13 cellular contexts compared by ENCODE assay signal in the genomic region with DNA sequence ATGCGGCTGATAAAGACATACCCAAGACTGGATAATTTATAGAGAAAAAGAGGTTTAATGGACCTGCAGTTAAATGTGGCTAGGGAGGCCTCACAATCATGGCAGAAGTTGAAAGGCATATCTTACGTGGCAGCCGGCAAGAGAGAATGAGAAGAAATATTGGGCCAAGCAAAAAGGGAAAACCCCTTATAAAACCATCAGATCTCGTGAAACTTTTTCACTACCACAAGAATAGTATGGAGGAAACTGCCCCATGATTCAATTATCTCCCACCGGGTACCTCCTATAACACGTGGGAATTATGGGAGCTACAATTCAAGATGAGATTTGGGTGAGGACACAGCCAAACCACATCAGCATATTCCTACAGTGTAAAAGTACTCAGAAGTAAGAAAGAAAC.
"Had no signal": no experiment of that assay in that cellular context is flagged by ENCODE, and none has a peak within 500 bp of the region (broad histone marks: within the 10 kb centered on the region; RNA-seq: fewer than 3 reads in every experiment).

No MANE protein-coding gene starts in this region.

- H3K9me3 ChIP-seq: gastrocnemius medialis, pancreas, stomach had no signal

- H3K9ac ChIP-seq: neural progenitor cell had no signal

- H3K4me3 Mint-ChIP-seq: activated naive CD4-positive, alpha-beta T cell treated with anti-CD3 and anti-CD28 coated beads, Interleukin-2, amount 50 U/mL, for 24 hours; neural progenitor cell had no signal

- H3K4me3 ChIP-seq: gastrocnemius medialis, neural progenitor cell, pancreas, stomach had no signal

- H3K27me3 Mint-ChIP-seq: activated naive CD4-positive, alpha-beta T cell treated with anti-CD3 and anti-CD28 coated beads, Interleukin-2, amount 50 U/mL, for 24 hours had no signal

- H3K4me1 ChIP-seq: gastrocnemius medialis, neural progenitor cell, pancreas had no signal

- H3K27ac Mint-ChIP-seq: activated naive CD4-positive, alpha-beta T cell treated with anti-CD3 and anti-CD28 coated beads, Interleukin-2, amount 50 U/mL, for 24 hours; neural progenitor cell had no signal

- H3K27ac ChIP-seq: brain microvascular endothelial cell, epithelial cell of prostate, gastrocnemius medialis, neural progenitor cell, pancreas, stomach, VCaP had no signal

- H3K9me3 Mint-ChIP-seq: activated naive CD4-positive, alpha-beta T cell treated with anti-CD3 and anti-CD28 coated beads, Interleukin-2, amount 50 U/mL, for 24 hours had no signal

- H3K27me3 ChIP-seq: brain microvascular endothelial cell, gastrocnemius medialis, neural progenitor cell, pancreas, stomach had no signal

- ATAC-seq: gastrocnemius medialis, pancreas had no signal

- H3K4me2 ChIP-seq: neural progenitor cell had no signal

- H3K36me3 ChIP-seq: brain microvascular endothelial cell, gastrocnemius medialis, neural progenitor cell, pancreas, stomach had no signal

- DNase-seq: activated CD4-positive, alpha-beta T cell treated with anti-CD3 and anti-CD28 coated beads for 48 hours; amygdala; brain microvascular endothelial cell; effector memory CD4-positive, alpha-beta T cell; gastrocnemius medialis; kidney; pancreas; stimulated activated CD4-positive, alpha-beta T cell treated with anti-CD3 and anti-CD28 coated beads, Interleukin-2, amount 100 ng/mL, for 48 hours; stomach had no signal

- H3K36me3 Mint-ChIP-seq: activated naive CD4-positive, alpha-beta T cell treated with anti-CD3 and anti-CD28 coated beads, Interleukin-2, amount 50 U/mL, for 24 hours; neural progenitor cell had no signal
